In genomic region chr5:67235399-67236110, GRCh38 we compare ENCODE assay signal across 1 cellular context.
TF ChIP-seq lines count a peak whose summit lies in the region.

No MANE protein-coding gene starts in this region.

TF ChIP-seq in HepG2, 621 proteins besides CTCF, POLR2A, EP300 and RAD21 (continued from another document and continues in another):
- peak; percentile 25; the same call in 1 of the 2 replicates for TF ChIP-seq PATZ1 (CRISPR knock-in tag; IDR thresholded peaks at IDR 0.05)
- TF ChIP-seq CSRNP2 (CRISPR knock-in tag; conservative IDR thresholded peaks at IDR 0.05; ENCODE audit: low read depth) = no peak
- no peak for TF ChIP-seq TOE1 (CRISPR knock-in tag; IDR thresholded peaks at IDR 0.05)
- TF ChIP-seq ZNF781 (CRISPR knock-in tag; IDR thresholded peaks at IDR 0.05; ENCODE audit: borderline replicate concordance, not compliant biosample characterization) = no peak
- 0 out of 2 replicates have a peak, but pooled peaks have one; percentile 3 for TF ChIP-seq ZSCAN31 (CRISPR knock-in tag; IDR thresholded peaks at IDR 0.05; ENCODE audit: low read depth)
- TF ChIP-seq HBP1 (CRISPR knock-in tag; IDR thresholded peaks at IDR 0.05; ENCODE audit: low read depth) = no peak
- TF ChIP-seq FOXO1 (CRISPR knock-in tag; IDR thresholded peaks at IDR 0.05) = peak; percentile 76
- no peak for TF ChIP-seq SIN3A (IDR thresholded peaks at IDR 0.05; ENCODE audit: borderline replicate concordance, low read depth, low read length)
- TF ChIP-seq, protein P1, sequence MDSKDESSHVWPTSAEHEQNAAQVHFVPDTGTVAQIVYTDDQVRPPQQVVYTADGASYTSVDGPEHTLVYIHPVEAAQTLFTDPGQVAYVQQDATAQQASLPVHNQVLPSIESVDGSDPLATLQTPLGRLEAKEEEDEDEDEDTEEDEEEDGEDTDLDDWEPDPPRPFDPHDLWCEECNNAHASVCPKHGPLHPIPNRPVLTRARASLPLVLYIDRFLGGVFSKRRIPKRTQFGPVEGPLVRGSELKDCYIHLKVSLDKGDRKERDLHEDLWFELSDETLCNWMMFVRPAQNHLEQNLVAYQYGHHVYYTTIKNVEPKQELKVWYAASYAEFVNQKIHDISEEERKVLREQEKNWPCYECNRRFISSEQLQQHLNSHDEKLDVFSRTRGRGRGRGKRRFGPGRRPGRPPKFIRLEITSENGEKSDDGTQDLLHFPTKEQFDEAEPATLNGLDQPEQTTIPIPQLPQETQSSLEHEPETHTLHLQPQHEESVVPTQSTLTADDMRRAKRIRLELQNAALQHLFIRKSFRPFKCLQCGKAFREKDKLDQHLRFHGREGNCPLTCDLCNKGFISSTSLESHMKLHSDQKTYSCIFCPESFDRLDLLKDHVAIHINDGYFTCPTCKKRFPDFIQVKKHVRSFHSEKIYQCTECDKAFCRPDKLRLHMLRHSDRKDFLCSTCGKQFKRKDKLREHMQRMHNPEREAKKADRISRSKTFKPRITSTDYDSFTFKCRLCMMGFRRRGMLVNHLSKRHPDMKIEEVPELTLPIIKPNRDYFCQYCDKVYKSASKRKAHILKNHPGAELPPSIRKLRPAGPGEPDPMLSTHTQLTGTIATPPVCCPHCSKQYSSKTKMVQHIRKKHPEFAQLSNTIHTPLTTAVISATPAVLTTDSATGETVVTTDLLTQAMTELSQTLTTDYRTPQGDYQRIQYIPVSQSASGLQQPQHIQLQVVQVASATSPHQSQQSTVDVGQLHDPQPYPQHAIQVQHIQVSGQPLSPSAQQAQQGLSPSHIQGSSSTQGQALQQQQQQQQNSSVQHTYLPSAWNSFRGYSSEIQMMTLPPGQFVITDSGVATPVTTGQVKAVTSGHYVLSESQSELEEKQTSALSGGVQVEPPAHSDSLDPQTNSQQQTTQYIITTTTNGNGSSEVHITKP (CRISPR knock-in tag; IDR thresholded peaks at IDR 0.05; ENCODE audit: low read depth) = no peak
- TF ChIP-seq ZNF292 (CRISPR knock-in tag; IDR thresholded peaks at IDR 0.05; ENCODE audit: borderline replicate concordance, low read depth) = peak; percentile 86; the same call in 1 of the 2 replicates
- peak; percentile 27 for TF ChIP-seq EHMT2 (IDR thresholded peaks at IDR 0.05; ENCODE audit: borderline replicate concordance, low read depth, low read length)
- peak; percentile 68; the same call in 1 of the 2 replicates for TF ChIP-seq AHDC1 (CRISPR knock-in tag; IDR thresholded peaks at IDR 0.05; ENCODE audit: borderline replicate concordance)
- no peak for TF ChIP-seq PHF5A (CRISPR knock-in tag; IDR thresholded peaks at IDR 0.05; ENCODE audit: low read depth, unreplicated experiment)
- TF ChIP-seq SAP130 (CRISPR knock-in tag; IDR thresholded peaks at IDR 0.05; ENCODE audit: low read depth) = peak; percentile 68
- TF ChIP-seq, protein P2, sequence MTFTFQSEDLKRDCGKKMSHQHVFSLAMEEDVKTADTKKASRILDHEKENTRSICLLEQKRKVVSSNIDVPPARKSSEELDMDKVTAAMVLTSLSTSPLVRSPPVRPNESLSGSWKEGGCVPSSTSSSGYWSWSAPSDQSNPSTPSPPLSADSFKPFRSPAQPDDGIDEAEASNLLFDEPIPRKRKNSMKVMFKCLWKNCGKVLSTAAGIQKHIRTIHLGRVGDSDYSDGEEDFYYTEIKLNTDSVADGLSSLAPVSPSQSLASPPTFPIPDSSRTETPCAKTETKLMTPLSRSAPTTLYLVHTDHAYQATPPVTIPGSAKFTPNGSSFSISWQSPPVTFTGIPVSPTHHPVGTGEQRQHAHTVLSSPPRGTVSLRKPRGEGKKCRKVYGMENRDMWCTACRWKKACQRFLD (CRISPR knock-in tag; IDR thresholded peaks at IDR 0.05; ENCODE audit: borderline replicate concordance) = no peak
- TF ChIP-seq CHD2 (IDR thresholded peaks at IDR 0.05; ENCODE audit: low read depth, low read length) = no peak
- TF ChIP-seq TIGD3 (CRISPR knock-in tag; IDR thresholded peaks at IDR 0.05; ENCODE audit: borderline replicate concordance) = no peak
- TF ChIP-seq NFE2 (CRISPR knock-in tag; IDR thresholded peaks at IDR 0.05) = no peak
- TF ChIP-seq, protein P3, sequence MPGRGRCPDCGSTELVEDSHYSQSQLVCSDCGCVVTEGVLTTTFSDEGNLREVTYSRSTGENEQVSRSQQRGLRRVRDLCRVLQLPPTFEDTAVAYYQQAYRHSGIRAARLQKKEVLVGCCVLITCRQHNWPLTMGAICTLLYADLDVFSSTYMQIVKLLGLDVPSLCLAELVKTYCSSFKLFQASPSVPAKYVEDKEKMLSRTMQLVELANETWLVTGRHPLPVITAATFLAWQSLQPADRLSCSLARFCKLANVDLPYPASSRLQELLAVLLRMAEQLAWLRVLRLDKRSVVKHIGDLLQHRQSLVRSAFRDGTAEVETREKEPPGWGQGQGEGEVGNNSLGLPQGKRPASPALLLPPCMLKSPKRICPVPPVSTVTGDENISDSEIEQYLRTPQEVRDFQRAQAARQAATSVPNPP (CRISPR knock-in tag; IDR thresholded peaks at IDR 0.05) = no peak
- TF ChIP-seq REXO4 (CRISPR knock-in tag; IDR thresholded peaks at IDR 0.05; ENCODE audit: borderline replicate concordance) = no peak
- TF ChIP-seq, protein P4, sequence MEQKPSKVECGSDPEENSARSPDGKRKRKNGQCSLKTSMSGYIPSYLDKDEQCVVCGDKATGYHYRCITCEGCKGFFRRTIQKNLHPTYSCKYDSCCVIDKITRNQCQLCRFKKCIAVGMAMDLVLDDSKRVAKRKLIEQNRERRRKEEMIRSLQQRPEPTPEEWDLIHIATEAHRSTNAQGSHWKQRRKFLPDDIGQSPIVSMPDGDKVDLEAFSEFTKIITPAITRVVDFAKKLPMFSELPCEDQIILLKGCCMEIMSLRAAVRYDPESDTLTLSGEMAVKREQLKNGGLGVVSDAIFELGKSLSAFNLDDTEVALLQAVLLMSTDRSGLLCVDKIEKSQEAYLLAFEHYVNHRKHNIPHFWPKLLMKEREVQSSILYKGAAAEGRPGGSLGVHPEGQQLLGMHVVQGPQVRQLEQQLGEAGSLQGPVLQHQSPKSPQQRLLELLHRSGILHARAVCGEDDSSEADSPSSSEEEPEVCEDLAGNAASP (CRISPR knock-in tag; IDR thresholded peaks at IDR 0.05; ENCODE audit: borderline replicate concordance) = peak; percentile 43; the same call in 1 of the 2 replicates
- no peak for TF ChIP-seq MXD4 (CRISPR knock-in tag; IDR thresholded peaks at IDR 0.05)
- TF ChIP-seq, protein P5, sequence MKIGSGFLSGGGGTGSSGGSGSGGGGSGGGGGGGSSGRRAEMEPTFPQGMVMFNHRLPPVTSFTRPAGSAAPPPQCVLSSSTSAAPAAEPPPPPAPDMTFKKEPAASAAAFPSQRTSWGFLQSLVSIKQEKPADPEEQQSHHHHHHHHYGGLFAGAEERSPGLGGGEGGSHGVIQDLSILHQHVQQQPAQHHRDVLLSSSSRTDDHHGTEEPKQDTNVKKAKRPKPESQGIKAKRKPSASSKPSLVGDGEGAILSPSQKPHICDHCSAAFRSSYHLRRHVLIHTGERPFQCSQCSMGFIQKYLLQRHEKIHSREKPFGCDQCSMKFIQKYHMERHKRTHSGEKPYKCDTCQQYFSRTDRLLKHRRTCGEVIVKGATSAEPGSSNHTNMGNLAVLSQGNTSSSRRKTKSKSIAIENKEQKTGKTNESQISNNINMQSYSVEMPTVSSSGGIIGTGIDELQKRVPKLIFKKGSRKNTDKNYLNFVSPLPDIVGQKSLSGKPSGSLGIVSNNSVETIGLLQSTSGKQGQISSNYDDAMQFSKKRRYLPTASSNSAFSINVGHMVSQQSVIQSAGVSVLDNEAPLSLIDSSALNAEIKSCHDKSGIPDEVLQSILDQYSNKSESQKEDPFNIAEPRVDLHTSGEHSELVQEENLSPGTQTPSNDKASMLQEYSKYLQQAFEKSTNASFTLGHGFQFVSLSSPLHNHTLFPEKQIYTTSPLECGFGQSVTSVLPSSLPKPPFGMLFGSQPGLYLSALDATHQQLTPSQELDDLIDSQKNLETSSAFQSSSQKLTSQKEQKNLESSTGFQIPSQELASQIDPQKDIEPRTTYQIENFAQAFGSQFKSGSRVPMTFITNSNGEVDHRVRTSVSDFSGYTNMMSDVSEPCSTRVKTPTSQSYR (CRISPR knock-in tag; IDR thresholded peaks at IDR 0.05; ENCODE audit: borderline replicate concordance) = peak; percentile 21; the same call in 1 of the 2 replicates
- TF ChIP-seq CAMTA2 (CRISPR knock-in tag; IDR thresholded peaks at IDR 0.05; ENCODE audit: borderline replicate concordance) = no peak
- TF ChIP-seq HHEX (CRISPR knock-in tag; IDR thresholded peaks at IDR 0.05) = no peak
- TF ChIP-seq ZNF746 (CRISPR knock-in tag; IDR thresholded peaks at IDR 0.05) = no peak
- TF ChIP-seq PHF20 (CRISPR knock-in tag; IDR thresholded peaks at IDR 0.05) = no peak
- TF ChIP-seq DNMT1 (CRISPR knock-in tag; IDR thresholded peaks at IDR 0.05) = no peak
